ENCODE assay signal across 17 cellular contexts in genomic region chr4:148954011-148954749, GRCh38.
"Had no signal": no experiment of that assay in that cellular context is flagged by ENCODE, and none has a peak within 500 bp of the region (broad histone marks: within the 10 kb centered on the region; RNA-seq: fewer than 3 reads in every experiment).

No MANE protein-coding gene starts in this region.

- FAIRE-seq: endometrium had no signal

- ATAC-seq: activated CD4-positive, alpha-beta T cell treated with anti-CD3 and anti-CD28 coated beads for 36 hours; activated CD8-positive, alpha-beta T cell treated with anti-CD3 and anti-CD28 coated beads for 36 hours; gastrocnemius medialis; heart right ventricle; lower lobe of right lung; naive thymus-derived CD4-positive, alpha-beta T cell had no signal

- H3K4me3 ChIP-seq: dorsolateral prefrontal cortex, gastrocnemius medialis, heart right ventricle, lower lobe of right lung, skin epidermis, thyroid gland, vagina had no signal

- DNase-seq: activated CD4-positive, alpha-beta T cell treated with anti-CD3 and anti-CD28 coated beads for 36 hours; activated CD8-positive, alpha-beta memory T cell treated with anti-CD3 and anti-CD28 coated beads, Interleukin-2, amount 50 U/mL, for 4 hours; activated CD8-positive, alpha-beta T cell treated with anti-CD3 and anti-CD28 coated beads for 36 hours; activated naive CD8-positive, alpha-beta T cell treated with anti-CD3 and anti-CD28 coated beads, Interleukin-2, amount 10 ng/mL, durations not matched to agents 7 days and 5 days; anterior cingulate cortex; cerebellar nuclear complex; dorsolateral prefrontal cortex; gastrocnemius medialis; heart right ventricle; lower lobe of right lung; midbrain; naive thymus-derived CD4-positive, alpha-beta T cell; thyroid gland; WERI-Rb-1 had no signal
